In genomic region chr6:3869632-3870527, GRCh38 we compare ENCODE assay signal across 1 cellular context.
A peak's percentile ranks its signal among the peaks of the same experiment; 100 is the strongest.
TF ChIP-seq lines count a peak whose summit lies in the region.

No MANE protein-coding gene starts in this region.

TF ChIP-seq in HepG2, 621 proteins besides CTCF, POLR2A, EP300 and RAD21 (continued from another document and continues in another):
- TF ChIP-seq, protein P1, sequence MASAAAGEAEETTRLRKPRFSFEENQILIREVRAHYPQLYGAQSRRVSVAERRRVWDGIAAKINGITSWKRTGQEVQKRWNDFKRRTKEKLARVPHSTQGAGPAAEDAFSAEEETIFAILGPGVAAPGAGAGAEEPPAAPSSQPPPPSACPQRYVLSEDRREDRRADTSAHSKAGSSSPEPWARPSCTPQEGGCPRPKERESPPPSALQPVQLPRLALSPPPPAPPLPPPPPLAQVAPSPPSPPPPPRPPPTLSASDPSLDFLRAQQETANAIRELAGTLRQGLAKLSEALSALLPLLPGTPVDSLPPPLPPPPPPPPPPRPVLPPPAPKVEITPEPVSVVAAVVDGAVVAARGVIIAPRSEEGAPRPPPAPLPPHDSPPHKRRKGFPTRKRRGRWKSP (CRISPR knock-in tag; IDR thresholded peaks at IDR 0.05) = no peak; the same call in 1 of the 2 replicates
- no peak for TF ChIP-seq KLF13 (CRISPR knock-in tag; IDR thresholded peaks at IDR 0.05)
- TF ChIP-seq SALL1 (CRISPR knock-in tag; IDR thresholded peaks at IDR 0.05) = peak; percentile 87
- TF ChIP-seq NKX3-1 (CRISPR knock-in tag; IDR thresholded peaks at IDR 0.05) = no peak; the same call in 1 of the 2 replicates
- no peak for TF ChIP-seq IRX3 (CRISPR knock-in tag; IDR thresholded peaks at IDR 0.05; ENCODE audit: borderline replicate concordance, low read depth)
- 0 out of 2 replicates have a peak, but pooled peaks have one; percentile 34 for TF ChIP-seq STAT5B (CRISPR knock-in tag; IDR thresholded peaks at IDR 0.05)
- TF ChIP-seq ZNF460 (CRISPR knock-in tag; IDR thresholded peaks at IDR 0.05; ENCODE audit: borderline replicate concordance) = no peak
- 0 out of 2 replicates have a peak, but pooled peaks have one; percentile 43 for TF ChIP-seq EED (CRISPR knock-in tag; IDR thresholded peaks at IDR 0.05)
- no peak; the same call in 1 of the 2 replicates for TF ChIP-seq JUNB (CRISPR knock-in tag; IDR thresholded peaks at IDR 0.05; ENCODE audit: borderline replicate concordance)
- no peak for TF ChIP-seq HIC2 (CRISPR knock-in tag; IDR thresholded peaks at IDR 0.05; ENCODE audit: low read depth)
- no peak for TF ChIP-seq CSRNP2 (CRISPR knock-in tag; conservative IDR thresholded peaks at IDR 0.05; ENCODE audit: low read depth)
- 0 out of 2 replicates have a peak, but pooled peaks have one; percentile 34 for TF ChIP-seq MXD3 (CRISPR knock-in tag; IDR thresholded peaks at IDR 0.05)
- TF ChIP-seq ATF1 (CRISPR knock-in tag; IDR thresholded peaks at IDR 0.05) = peak; percentile 54; the same call in 1 of the 2 replicates
- TF ChIP-seq ZNF260 (CRISPR knock-in tag; IDR thresholded peaks at IDR 0.05; ENCODE audit: borderline replicate concordance, low read depth) = no peak
- no peak for TF ChIP-seq PRMT3 (CRISPR knock-in tag; IDR thresholded peaks at IDR 0.05; ENCODE audit: borderline replicate concordance, low read depth)
- TF ChIP-seq RNF2 (conservative IDR thresholded peaks at IDR 0.05; ENCODE audit: low read depth) = no peak
- no peak for TF ChIP-seq ATF7 (IDR thresholded peaks at IDR 0.05)
- TF ChIP-seq ATF7 (CRISPR knock-in tag; IDR thresholded peaks at IDR 0.05) = no peak
- TF ChIP-seq ONECUT2 (CRISPR knock-in tag; IDR thresholded peaks at IDR 0.05) = peak; percentile 87
- TF ChIP-seq, protein P2, sequence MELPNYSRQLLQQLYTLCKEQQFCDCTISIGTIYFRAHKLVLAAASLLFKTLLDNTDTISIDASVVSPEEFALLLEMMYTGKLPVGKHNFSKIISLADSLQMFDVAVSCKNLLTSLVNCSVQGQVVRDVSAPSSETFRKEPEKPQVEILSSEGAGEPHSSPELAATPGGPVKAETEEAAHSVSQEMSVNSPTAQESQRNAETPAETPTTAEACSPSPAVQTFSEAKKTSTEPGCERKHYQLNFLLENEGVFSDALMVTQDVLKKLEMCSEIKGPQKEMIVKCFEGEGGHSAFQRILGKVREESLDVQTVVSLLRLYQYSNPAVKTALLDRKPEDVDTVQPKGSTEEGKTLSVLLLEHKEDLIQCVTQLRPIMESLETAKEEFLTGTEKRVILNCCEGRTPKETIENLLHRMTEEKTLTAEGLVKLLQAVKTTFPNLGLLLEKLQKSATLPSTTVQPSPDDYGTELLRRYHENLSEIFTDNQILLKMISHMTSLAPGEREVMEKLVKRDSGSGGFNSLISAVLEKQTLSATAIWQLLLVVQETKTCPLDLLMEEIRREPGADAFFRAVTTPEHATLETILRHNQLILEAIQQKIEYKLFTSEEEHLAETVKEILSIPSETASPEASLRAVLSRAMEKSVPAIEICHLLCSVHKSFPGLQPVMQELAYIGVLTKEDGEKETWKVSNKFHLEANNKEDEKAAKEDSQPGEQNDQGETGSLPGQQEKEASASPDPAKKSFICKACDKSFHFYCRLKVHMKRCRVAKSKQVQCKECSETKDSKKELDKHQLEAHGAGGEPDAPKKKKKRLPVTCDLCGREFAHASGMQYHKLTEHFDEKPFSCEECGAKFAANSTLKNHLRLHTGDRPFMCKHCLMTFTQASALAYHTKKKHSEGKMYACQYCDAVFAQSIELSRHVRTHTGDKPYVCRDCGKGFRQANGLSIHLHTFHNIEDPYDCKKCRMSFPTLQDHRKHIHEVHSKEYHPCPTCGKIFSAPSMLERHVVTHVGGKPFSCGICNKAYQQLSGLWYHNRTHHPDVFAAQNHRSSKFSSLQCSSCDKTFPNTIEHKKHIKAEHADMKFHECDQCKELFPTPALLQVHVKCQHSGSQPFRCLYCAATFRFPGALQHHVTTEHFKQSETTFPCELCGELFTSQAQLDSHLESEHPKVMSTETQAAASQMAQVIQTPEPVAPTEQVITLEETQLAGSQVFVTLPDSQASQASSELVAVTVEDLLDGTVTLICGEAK (IDR thresholded peaks at IDR 0.05) = no peak
- TF ChIP-seq, protein P2 (CRISPR knock-in tag; IDR thresholded peaks at IDR 0.05) = peak; percentile 66; the same call in 1 of the 2 replicates
- TF ChIP-seq, protein P3, sequence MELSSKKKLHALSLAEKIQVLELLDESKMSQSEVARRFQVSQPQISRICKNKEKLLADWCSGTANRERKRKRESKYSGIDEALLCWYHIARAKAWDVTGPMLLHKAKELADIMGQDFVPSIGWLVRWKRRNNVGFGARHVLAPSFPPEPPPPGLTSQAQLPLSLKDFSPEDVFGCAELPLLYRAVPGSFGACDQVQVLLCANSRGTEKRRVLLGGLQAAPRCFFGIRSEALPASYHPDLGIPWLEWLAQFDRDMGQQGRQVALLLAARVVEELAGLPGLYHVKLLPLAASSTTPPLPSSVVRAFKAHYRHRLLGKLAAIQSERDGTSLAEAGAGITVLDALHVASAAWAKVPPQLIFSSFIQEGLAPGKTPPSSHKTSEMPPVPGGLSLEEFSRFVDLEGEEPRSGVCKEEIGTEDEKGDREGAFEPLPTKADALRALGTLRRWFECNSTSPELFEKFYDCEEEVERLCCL (CRISPR knock-in tag; IDR thresholded peaks at IDR 0.05; ENCODE audit: borderline replicate concordance) = no peak; the same call in 1 of the 2 replicates
- 0 out of 2 replicates have a peak, but pooled peaks have one; percentile 73 for TF ChIP-seq STAT6 (CRISPR knock-in tag; IDR thresholded peaks at IDR 0.05; ENCODE audit: borderline replicate concordance)
- TF ChIP-seq HHEX (CRISPR knock-in tag; IDR thresholded peaks at IDR 0.05) = no peak
- TF ChIP-seq ZNF24 (IDR thresholded peaks at IDR 0.05) = no peak
- peak; percentile 92; the same call in 1 of the 2 replicates for TF ChIP-seq ZBTB43 (CRISPR knock-in tag; conservative IDR thresholded peaks at IDR 0.05)
- TF ChIP-seq, protein P4, sequence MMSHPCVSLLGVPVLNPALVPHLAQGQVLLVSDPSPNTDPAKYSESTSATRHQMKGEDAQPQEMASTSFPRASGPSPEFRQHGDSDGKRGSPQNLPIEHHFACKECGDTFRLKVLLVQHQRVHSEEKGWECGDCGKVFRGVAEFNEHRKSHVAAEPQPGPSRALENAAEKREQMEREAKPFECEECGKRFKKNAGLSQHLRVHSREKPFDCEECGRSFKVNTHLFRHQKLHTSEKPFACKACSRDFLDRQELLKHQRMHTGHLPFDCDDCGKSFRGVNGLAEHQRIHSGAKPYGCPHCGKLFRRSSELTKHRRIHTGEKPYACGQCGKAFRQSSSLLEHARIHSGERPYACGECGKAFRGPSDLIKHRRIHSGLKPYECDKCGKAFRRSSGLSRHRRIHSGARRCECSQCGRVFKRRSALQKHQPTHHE (CRISPR knock-in tag; IDR thresholded peaks at IDR 0.05; ENCODE audit: borderline replicate concordance) = peak; percentile 44; the same call in 1 of the 2 replicates
- TF ChIP-seq MEIS2 (CRISPR knock-in tag; IDR thresholded peaks at IDR 0.05) = no peak; the same call in none of the 2 replicates
- TF ChIP-seq ZNF292 (CRISPR knock-in tag; IDR thresholded peaks at IDR 0.05; ENCODE audit: borderline replicate concordance, low read depth) = peak; percentile 90
- no peak for TF ChIP-seq TRIM24 (CRISPR knock-in tag; IDR thresholded peaks at IDR 0.05)
- no peak for TF ChIP-seq HES4 (CRISPR knock-in tag; IDR thresholded peaks at IDR 0.05; ENCODE audit: borderline replicate concordance)
- no peak for TF ChIP-seq ZNF138 (CRISPR knock-in tag; IDR thresholded peaks at IDR 0.05; ENCODE audit: low read depth)
- TF ChIP-seq ZNF709 (CRISPR knock-in tag; IDR thresholded peaks at IDR 0.05) = no peak; the same call in 1 of the 2 replicates
- no peak for TF ChIP-seq ZNF382 (CRISPR knock-in tag; IDR thresholded peaks at IDR 0.05; ENCODE audit: borderline replicate concordance)
- peak; percentile 49; the same call in 1 of the 2 replicates for TF ChIP-seq ZNF552 (CRISPR knock-in tag; IDR thresholded peaks at IDR 0.05; ENCODE audit: borderline replicate concordance)
- no peak for TF ChIP-seq THAP8 (CRISPR knock-in tag; IDR thresholded peaks at IDR 0.05; ENCODE audit: borderline replicate concordance)
- TF ChIP-seq MIXL1 (CRISPR knock-in tag; IDR thresholded peaks at IDR 0.05) = peak; percentile 72; the same call in 1 of the 2 replicates
- TF ChIP-seq MBNL3 (CRISPR knock-in tag; conservative IDR thresholded peaks at IDR 0.05) = no peak
- no peak for TF ChIP-seq PCBP2 (optimal IDR thresholded peaks at IDR 0.05; ENCODE audit: low read depth, low read length, poor library complexity, severe bottlenecking)
